8 cellular contexts compared by ENCODE assay signal in the genomic region with DNA sequence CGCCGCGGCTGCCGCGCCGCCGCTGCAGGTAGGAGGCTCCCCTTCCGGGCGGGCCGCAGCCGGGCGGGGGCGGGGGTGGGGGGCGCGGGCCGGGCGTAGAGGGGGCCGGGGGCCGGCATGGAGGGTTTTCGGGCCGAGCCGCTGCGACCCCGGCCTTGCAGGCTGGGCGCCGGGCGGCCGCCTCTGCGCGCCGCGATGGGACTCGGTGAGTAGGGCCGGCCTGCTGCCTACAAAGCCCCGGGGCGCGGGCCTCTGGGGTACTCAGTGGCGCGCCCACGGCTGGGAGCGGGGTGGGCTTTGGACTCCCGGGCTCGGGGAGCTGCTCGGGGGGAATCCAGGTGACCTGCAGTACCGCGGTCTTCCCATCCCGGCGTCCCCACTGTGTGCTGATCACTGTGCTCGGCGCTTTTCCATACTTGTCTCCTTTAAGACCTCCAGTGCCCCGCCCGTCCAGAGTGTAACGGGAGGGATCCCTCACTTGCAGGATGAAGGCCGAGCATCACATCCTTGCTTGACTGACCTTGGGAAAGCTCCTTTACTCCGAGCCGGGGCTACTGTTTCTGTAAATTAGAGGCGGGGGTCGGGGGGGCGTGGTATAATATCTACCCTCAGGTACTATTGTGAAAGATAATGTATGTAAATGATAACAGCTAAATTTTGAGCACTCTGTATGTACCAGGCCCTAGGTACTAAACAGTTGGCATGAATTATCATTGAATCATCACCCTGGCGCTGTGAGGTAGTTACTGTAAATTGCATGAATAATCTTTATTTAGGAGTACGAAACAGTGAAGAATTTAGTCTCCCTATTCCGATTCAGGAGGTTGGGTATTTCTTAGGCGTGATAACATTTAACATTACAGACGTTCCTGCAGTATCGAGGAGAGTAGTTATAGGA. TPM values are rescaled to one million over a fixed set of nuclear protein-coding genes. Genes with fewer than 3 reads are reported as not detected.
DNase-seq lines count a peak whose midpoint lies in the region; ATAC-seq and TF ChIP-seq lines count a peak whose summit lies in the region.

No MANE protein-coding gene starts in this region.

- ATAC-seq in GM18870 (IDR thresholded peaks at IDR 0.05; ENCODE audit: unreplicated experiment) (peak; percentile 33), HG03108 (IDR thresholded peaks at IDR 0.05; ENCODE audit: unreplicated experiment) (peak; percentile 43), Right ventricle myocardium inferior (peak; percentile 26)
- peak; percentile 63 for ATAC-seq in activated naive CD8-positive, alpha-beta T cell treated with anti-CD3 and anti-CD28 coated beads, Interleukin-2, amount 10 ng/mL, durations not matched to agents 7 days and 5 days (ENCODE audit: low read depth)

- H3K36me3 Mint-ChIP-seq in activated naive CD8-positive, alpha-beta T cell treated with anti-CD3 and anti-CD28 coated beads, Interleukin-2, amount 10 ng/mL, durations not matched to agents 7 days and 5 days = peaks cover 14% of the 10 kb centered on the region

- H3K4me1 Mint-ChIP-seq in activated naive CD8-positive, alpha-beta T cell treated with anti-CD3 and anti-CD28 coated beads, Interleukin-2, amount 10 ng/mL, durations not matched to agents 7 days and 5 days = peaks cover 20% of the 10 kb centered on the region

- DNase-seq in AG04450 (ENCODE audit: low read depth, low spot score) = no peak
- DNase-seq in NCI-H748 treated with DMSO at 0.1 percent for 48 hours (lab: John Stamatoyannopoulos, UW) = peak; percentile 39
- no peak for DNase-seq in activated naive CD8-positive, alpha-beta T cell treated with anti-CD3 and anti-CD28 coated beads, Interleukin-2, amount 10 ng/mL, durations not matched to agents 7 days and 5 days
- DNase-seq in Right ventricle myocardium inferior (ENCODE audit: missing footprints) = peak; percentile 74
- peak; percentile 45 for DNase-seq in occipital lobe (lab: John Stamatoyannopoulos, UW)
- no peak for DNase-seq in NOMO-1 (lab: John Stamatoyannopoulos, UW; ENCODE audit: unreplicated experiment in 2 of 2)

- CTCF ChIA-PET in AG04450 (lab: Charles Lee) = interaction anchor here (0.9 to 2.1 kb wide), 2 partner anchors 10 to 103 kb away, joined by 3 to 13 read pairs; no protein-coding TSS in a partner anchor

- peaks cover 14% of the 10 kb centered on the region for H3K27me3 Mint-ChIP-seq in activated naive CD8-positive, alpha-beta T cell treated with anti-CD3 and anti-CD28 coated beads, Interleukin-2, amount 10 ng/mL, durations not matched to agents 7 days and 5 days

- H3K9me3 ChIP-seq in AG04450 (ENCODE audit: control insufficient read depth, insufficient read depth, low read length) = no peaks in the 10 kb centered on the region

- intact Hi-C loops in Right ventricle myocardium inferior (cut with DNase I) = loop anchor here (5.0 kb wide), 1 partner anchor 75 kb away; a partner anchor contains a TSS

- H3K27ac ChIP-seq in AG04450 (ENCODE audit: low read depth, low read length) = peak overlapping the region; percentile 100

- POLR2A ChIA-PET in AG04450 (lab: Yijun Ruan, JAX) = interaction anchor here (1.1 to 2.0 kb wide), 3 partner anchors 9 to 75 kb away, joined by 4 to 14 read pairs (median 5); a partner anchor contains a TSS
- POLR2A ChIA-PET in activated naive CD8-positive, alpha-beta T cell treated with anti-CD3 and anti-CD28 coated beads, Interleukin-2, amount 10 ng/mL, durations not matched to agents 7 days and 5 days (lab: Charles Lee) = interaction anchor here (1.0 to 1.8 kb wide), 2 partner anchors 16 to 76 kb away, joined by 6 to 8 read pairs; no protein-coding TSS in a partner anchor

- H3K27ac Mint-ChIP-seq in activated naive CD8-positive, alpha-beta T cell treated with anti-CD3 and anti-CD28 coated beads, Interleukin-2, amount 10 ng/mL, durations not matched to agents 7 days and 5 days = peak overlapping the region; percentile 17

- peak overlapping the region; percentile 79 for H3K4me3 ChIP-seq in AG04450 (ENCODE audit: low read depth, low read length)

- H3K27me3 ChIP-seq in AG04450 (ENCODE audit: control insufficient read depth, insufficient read depth, low read length) = no peaks in the 10 kb centered on the region

- TF ChIP-seq CTCF in AG04450 (IDR thresholded peaks at IDR 0.05; ENCODE audit: low read depth, low read length) = no peak

- H3K9me3 Mint-ChIP-seq in activated naive CD8-positive, alpha-beta T cell treated with anti-CD3 and anti-CD28 coated beads, Interleukin-2, amount 10 ng/mL, durations not matched to agents 7 days and 5 days = no peaks in the 10 kb centered on the region

- H3K4me3 Mint-ChIP-seq in activated naive CD8-positive, alpha-beta T cell treated with anti-CD3 and anti-CD28 coated beads, Interleukin-2, amount 10 ng/mL, durations not matched to agents 7 days and 5 days = peak overlapping the region; percentile 83

RNA-seq across cellular contexts. Expression of a gene that starts 0.7 kb away (rescaled TPM):
- polyA plus RNA-seq in AG04450 (2011; rRNA removed) = 53.6 and 63.1 TPM in 2 replicates
- 43.0 and 43.9 TPM in 2 replicates for polyA minus RNA-seq in AG04450 (2011; rRNA and poly(A)+ RNA removed)
- total RNA-seq in activated naive CD8-positive, alpha-beta T cell treated with anti-CD3 and anti-CD28 coated beads, Interleukin-2, amount 10 ng/mL, durations not matched to agents 7 days and 5 days = 10 to 100 TPM; 17.7 to 19.1 TPM
- total RNA-seq in Right ventricle myocardium inferior (18.6 TPM), occipital lobe (67.5 TPM)

RNA-seq across cellular contexts. Expression of a gene that starts 45.3 kb away (rescaled TPM):
- polyA plus RNA-seq in AG04450 (2011; rRNA removed) = 0.32 and 0.45 TPM in 2 replicates
- 0.09 and 0.61 TPM in 2 replicates for polyA minus RNA-seq in AG04450 (2011; rRNA and poly(A)+ RNA removed)
- under 1 TPM in 1 of 2 experiments, not detected in 1; 0.20 TPM for total RNA-seq in activated naive CD8-positive, alpha-beta T cell treated with anti-CD3 and anti-CD28 coated beads, Interleukin-2, amount 10 ng/mL, durations not matched to agents 7 days and 5 days
- total RNA-seq in Right ventricle myocardium inferior (0.14 TPM), occipital lobe (47.6 TPM)

Comparison
In these comparisons a context has a peak if more than half of its experiments do, and no peak if none do; other contexts are left out.
1. DNase-seq: peak in NCI-H748 treated with DMSO at 0.1 percent for 48 hours (single experiment), Right ventricle myocardium inferior (single experiment) and occipital lobe (single experiment); none in AG04450 (single experiment), activated naive CD8-positive, alpha-beta T cell treated with anti-CD3 and anti-CD28 coated beads, Interleukin-2, amount 10 ng/mL, durations not matched to agents 7 days and 5 days (single experiment) and NOMO-1 (0 of 2).
2. RNA of a gene that starts 45.3 kb away (total RNA-seq): 47.6 TPM in occipital lobe (single experiment); 0.20 TPM in activated naive CD8-positive, alpha-beta T cell treated with anti-CD3 and anti-CD28 coated beads, Interleukin-2, amount 10 ng/mL, durations not matched to agents 7 days and 5 days and 0.14 TPM in Right ventricle myocardium inferior (single experiment); every median in the first group is over 10 times any median in the second.
3. Peak in every context shown above with its lines, with median percentiles within 50 percentile points of each other: ATAC-seq.